10 cellular contexts compared by ENCODE assay signal in genomic region chr4:152369903-152370296, GRCh38.
DNase-seq lines count a peak whose midpoint lies in the region; ATAC-seq, FAIRE-seq and TF ChIP-seq lines count a peak whose summit lies in the region.
"Had no signal": no experiment of that assay in that cellular context is flagged by ENCODE, and none has a peak within 500 bp of the region (broad histone marks: within the 10 kb centered on the region; RNA-seq: fewer than 3 reads in every experiment).

No MANE protein-coding gene starts in this region.

- no peaks in the 10 kb centered on the region for H3K27me3 Mint-ChIP-seq in activated CD4-positive, alpha-beta T cell treated with anti-CD3 and anti-CD28 coated beads, Interleukin-2, amount 10 ng/mL, durations not matched to agents 24 days and 14 days
- H3K27me3 Mint-ChIP-seq: activated CD4-positive, alpha-beta T cell treated with anti-CD3 and anti-CD28 coated beads, Interleukin-2, amount 10 ng/mL, durations not matched to agents 7 days and 5 days had no signal

- no peak for ATAC-seq in HepG2
- no peak for ATAC-seq in GM21381 (IDR thresholded peaks at IDR 0.05; ENCODE audit: unreplicated experiment)
- no peak for ATAC-seq in HG03342 (IDR thresholded peaks at IDR 0.05; ENCODE audit: unreplicated experiment)

- BruUV-seq in HepG2 (replicated peaks; lab: Mats Ljungman, UMichigan): no TSS peak

- no peaks in the 10 kb centered on the region for H3K36me3 ChIP-seq in HepG2 (replicated peaks in 1 of 2; ENCODE audit: control insufficient read depth in 1 of 2, insufficient read depth in 2 of 2, low read length in 2 of 2)

- DNase-seq in AG09319 (ENCODE audit: extremely low read depth, low read depth): no peak
- no peak for DNase-seq in GM13977 (ENCODE audit: low spot score)
- DNase-seq in HepG2 (ENCODE audit: low spot score): no peak
- DNase-seq in activated CD4-positive, alpha-beta T cell treated with anti-CD3 and anti-CD28 coated beads, Interleukin-2, amount 10 ng/mL, durations not matched to agents 24 days and 14 days: no peak
- no peak for DNase-seq in occipital lobe (lab: John Stamatoyannopoulos, UW)
- DNase-seq: activated CD4-positive, alpha-beta T cell treated with anti-CD3 and anti-CD28 coated beads, Interleukin-2, amount 10 ng/mL, durations not matched to agents 7 days and 5 days; RPMI8226 had no signal

- no peaks in the 10 kb centered on the region for H3K9me3 Mint-ChIP-seq in activated CD4-positive, alpha-beta T cell treated with anti-CD3 and anti-CD28 coated beads, Interleukin-2, amount 10 ng/mL, durations not matched to agents 24 days and 14 days

- no peak overlapping the region for H3K9ac ChIP-seq in HepG2 (ENCODE audit: insufficient read depth, low read depth, low read length)

- H3K36me3 Mint-ChIP-seq in activated CD4-positive, alpha-beta T cell treated with anti-CD3 and anti-CD28 coated beads, Interleukin-2, amount 10 ng/mL, durations not matched to agents 24 days and 14 days (ENCODE audit: low read depth): peaks cover 13% of the 10 kb centered on the region

- peaks cover 9% of the 10 kb centered on the region for H3K4me1 Mint-ChIP-seq in activated CD4-positive, alpha-beta T cell treated with anti-CD3 and anti-CD28 coated beads, Interleukin-2, amount 10 ng/mL, durations not matched to agents 24 days and 14 days

- in situ Hi-C loops in GM13977 (cut with MboI; ENCODE audit: low pct_unique_long_range_greater_than_20kb, low sequenced_read_pairs, unreplicated experiment) (no loop called here), HepG2 (cut with HindIII; ENCODE audit: extremely low pct_ligation_motif_present, low pct_unique_long_range_greater_than_20kb) (no loop called here)

- H4K20me1 ChIP-seq in HepG2 (ENCODE audit: insufficient read depth, low read length): no peaks in the 10 kb centered on the region

- no peak overlapping the region for H3K4me2 ChIP-seq in HepG2 (ENCODE audit: low read depth, low read length)

- H3K4me3 Mint-ChIP-seq in activated CD4-positive, alpha-beta T cell treated with anti-CD3 and anti-CD28 coated beads, Interleukin-2, amount 10 ng/mL, durations not matched to agents 24 days and 14 days: no peak overlapping the region
- H3K4me3 Mint-ChIP-seq: activated CD4-positive, alpha-beta T cell treated with anti-CD3 and anti-CD28 coated beads, Interleukin-2, amount 10 ng/mL, durations not matched to agents 7 days and 5 days had no signal

- CTCF ChIA-PET in HepG2 (lab: Yijun Ruan, JAX; ENCODE audit: low intra/inter-chr PET ratio, low total read pairs): no interaction called here

- no peaks in the 10 kb centered on the region for H3K9me3 ChIP-seq in HepG2 (ENCODE audit: low read length)

- TF ChIP-seq EP300 in HepG2 (IDR thresholded peaks at IDR 0.05; ENCODE audit: low read depth in 2 of 2, low read length in 2 of 2): no peak
- no peak for TF ChIP-seq EP300 in HepG2 (CRISPR knock-in tag; IDR thresholded peaks at IDR 0.05; ENCODE audit: borderline replicate concordance)

- no peak overlapping the region for H3K27ac ChIP-seq in HepG2 (ENCODE audit: extremely low read length, insufficient read depth, low read length)

- H3K79me2 ChIP-seq in HepG2 (ENCODE audit: insufficient read depth, low read length): no peaks in the 10 kb centered on the region

- no peaks in the 10 kb centered on the region for H3K4me1 ChIP-seq in HepG2 (ENCODE audit: insufficient read depth, low read length)

- no peak overlapping the region for H2AFZ ChIP-seq in HepG2 (ENCODE audit: low read length)

- H3K27ac Mint-ChIP-seq in activated CD4-positive, alpha-beta T cell treated with anti-CD3 and anti-CD28 coated beads, Interleukin-2, amount 10 ng/mL, durations not matched to agents 24 days and 14 days: no peak overlapping the region
- H3K27ac Mint-ChIP-seq: activated CD4-positive, alpha-beta T cell treated with anti-CD3 and anti-CD28 coated beads, Interleukin-2, amount 10 ng/mL, durations not matched to agents 7 days and 5 days had no signal

- no peak for FAIRE-seq in HepG2 (lab: Jason Lieb, UNC)

- POLR2A ChIA-PET in HepG2 (lab: Yijun Ruan, JAX): no interaction called here

- intact Hi-C loops in HepG2 (cut with micrococcal nuclease; ENCODE audit: unreplicated experiment): no loop called here
- intact Hi-C loops in activated CD4-positive, alpha-beta T cell treated with anti-CD3 and anti-CD28 coated beads, Interleukin-2, amount 10 ng/mL, durations not matched to agents 24 days and 14 days (cut with micrococcal nuclease): loop anchor here (10.0 kb wide), 2 partner anchors 485 to 605 kb away; partner anchors contain the start of gene GATB

- WGBS in HepG2 (ENCODE audit: low lambda C conversion rate): 97% methylated on average over 1 of the region's 1 CpG

- no peak for TF ChIP-seq RAD21 in HepG2 (CRISPR knock-in tag; IDR thresholded peaks at IDR 0.05)

- peak; percentile 34 for TF ChIP-seq CTCF in AG09319 (IDR thresholded peaks at IDR 0.05; ENCODE audit: low read depth, low read length)
- TF ChIP-seq CTCF in GM13977 (IDR thresholded peaks at IDR 0.05; ENCODE audit: extremely low read depth, insufficient read depth, missing control alignments): peak; percentile 16
- TF ChIP-seq CTCF in WI38 (IDR thresholded peaks at IDR 0.05; ENCODE audit: low read depth, low read length): peak; percentile 18; the same call in 1 of the 2 replicates
- no peak for TF ChIP-seq CTCF in HepG2 (CRISPR knock-in tag; IDR thresholded peaks at IDR 0.05)

- no peak for TF ChIP-seq POLR2A in HepG2 (IDR thresholded peaks at IDR 0.05; ENCODE audit: insufficient read depth in 1 of 2, low read depth in 2 of 2, low read length in 2 of 2)

- H3K27me3 ChIP-seq in HepG2 (ENCODE audit: control insufficient read depth in 1 of 2, insufficient read depth in 2 of 2, low read length in 2 of 2): no peaks in the 10 kb centered on the region

- H3K4me3 ChIP-seq in WI38 (ENCODE audit: low read depth, low read length) (no peak overlapping the region), HepG2 (replicated peaks in 1 of 3; ENCODE audit: insufficient read depth in 1 of 3, low read depth in 2 of 3, low read length in 3 of 3) (no peak overlapping the region)

TF ChIP-seq in HepG2, 621 proteins besides CTCF, POLR2A, EP300 and RAD21:
- no peak for TF ChIP-seq SNAPC5 (CRISPR knock-in tag; IDR thresholded peaks at IDR 0.05; ENCODE audit: borderline replicate concordance)
- peak; percentile 7; the same call in 1 of the 2 replicates for TF ChIP-seq STAG1 (CRISPR knock-in tag; IDR thresholded peaks at IDR 0.05)
TF ChIP-seq in HepG2: peak in this region for 1.
